ENCODE assay signal across 1 cellular context in genomic region chr6:41732601-41733348, GRCh38.
TF ChIP-seq lines count a peak whose summit lies in the region.

No MANE protein-coding gene starts in this region.

TF ChIP-seq in HepG2, 621 proteins besides CTCF, POLR2A, EP300 and RAD21 (continued from another document):
- TF ChIP-seq MAF1 (CRISPR knock-in tag; IDR thresholded peaks at IDR 0.05; ENCODE audit: borderline replicate concordance) = no peak
